In genomic region chr2:239878686-239879085, GRCh38 we compare ENCODE assay signal across 13 cellular contexts.
"Had no signal": no experiment of that assay in that cellular context is flagged by ENCODE, and none has a peak within 500 bp of the region (broad histone marks: within the 10 kb centered on the region; RNA-seq: fewer than 3 reads in every experiment).

No MANE protein-coding gene starts in this region.

- H3K4me3 ChIP-seq: dorsolateral prefrontal cortex, gastroesophageal sphincter, thyroid gland had no signal

- H3K36me3 ChIP-seq: gastroesophageal sphincter, thyroid gland had no signal

- H3K27me3 ChIP-seq: dorsolateral prefrontal cortex, gastroesophageal sphincter, thyroid gland had no signal

- H3K36me3 Mint-ChIP-seq: activated naive CD8-positive, alpha-beta T cell; immature natural killer cell; T-cell had no signal

- H3K9me3 Mint-ChIP-seq: activated B cell treated with CpG ODN at 0.5 μM for 24 hours; activated CD8-positive, alpha-beta T cell treated with anti-CD3 and anti-CD28 coated beads for 36 hours; T-cell had no signal

- ATAC-seq: activated CD8-positive, alpha-beta T cell treated with anti-CD3 and anti-CD28 coated beads for 36 hours; gastroesophageal sphincter; SK-N-SH treated with all-trans-retinoic acid at 6 μM for 48 hours; stimulated activated naive B cell treated with anti-CD40 and anti-IgM and Interleukin-4, amounts not matched to agents 10 μg/mL and 1 μg/mL and 100 μg/mL, for 72 hours; T-cell had no signal

- H3K9me3 ChIP-seq: thyroid gland had no signal

- H3K4me3 Mint-ChIP-seq: activated B cell treated with CpG ODN at 0.5 μM for 24 hours; activated CD8-positive, alpha-beta T cell treated with anti-CD3 and anti-CD28 coated beads for 36 hours; activated naive CD8-positive, alpha-beta T cell; immature natural killer cell; nephron; stimulated activated naive B cell treated with anti-CD40 and anti-IgM and Interleukin-4, amounts not matched to agents 10 μg/mL and 1 μg/mL and 100 μg/mL, for 72 hours; T-cell had no signal

- DNase-seq: activated B cell treated with CpG ODN at 0.5 μM for 24 hours; activated CD4-positive, alpha-beta T cell treated with anti-CD3 and anti-CD28 coated beads for 48 hours; activated CD8-positive, alpha-beta T cell treated with anti-CD3 and anti-CD28 coated beads for 36 hours; cerebellar nuclear complex; dorsolateral prefrontal cortex; immature natural killer cell; stimulated activated naive B cell treated with anti-CD40 and anti-IgM and Interleukin-4, amounts not matched to agents 10 μg/mL and 1 μg/mL and 100 μg/mL, for 72 hours; thyroid gland had no signal

- H3K27ac ChIP-seq: dorsolateral prefrontal cortex, gastroesophageal sphincter, thyroid gland had no signal

- H3K27ac Mint-ChIP-seq: activated B cell treated with CpG ODN at 0.5 μM for 24 hours; activated CD8-positive, alpha-beta T cell treated with anti-CD3 and anti-CD28 coated beads for 36 hours; activated naive CD8-positive, alpha-beta T cell; immature natural killer cell; nephron; stimulated activated naive B cell treated with anti-CD40 and anti-IgM and Interleukin-4, amounts not matched to agents 10 μg/mL and 1 μg/mL and 100 μg/mL, for 72 hours; T-cell had no signal
